8 cellular contexts compared by ENCODE assay signal in the genomic region with DNA sequence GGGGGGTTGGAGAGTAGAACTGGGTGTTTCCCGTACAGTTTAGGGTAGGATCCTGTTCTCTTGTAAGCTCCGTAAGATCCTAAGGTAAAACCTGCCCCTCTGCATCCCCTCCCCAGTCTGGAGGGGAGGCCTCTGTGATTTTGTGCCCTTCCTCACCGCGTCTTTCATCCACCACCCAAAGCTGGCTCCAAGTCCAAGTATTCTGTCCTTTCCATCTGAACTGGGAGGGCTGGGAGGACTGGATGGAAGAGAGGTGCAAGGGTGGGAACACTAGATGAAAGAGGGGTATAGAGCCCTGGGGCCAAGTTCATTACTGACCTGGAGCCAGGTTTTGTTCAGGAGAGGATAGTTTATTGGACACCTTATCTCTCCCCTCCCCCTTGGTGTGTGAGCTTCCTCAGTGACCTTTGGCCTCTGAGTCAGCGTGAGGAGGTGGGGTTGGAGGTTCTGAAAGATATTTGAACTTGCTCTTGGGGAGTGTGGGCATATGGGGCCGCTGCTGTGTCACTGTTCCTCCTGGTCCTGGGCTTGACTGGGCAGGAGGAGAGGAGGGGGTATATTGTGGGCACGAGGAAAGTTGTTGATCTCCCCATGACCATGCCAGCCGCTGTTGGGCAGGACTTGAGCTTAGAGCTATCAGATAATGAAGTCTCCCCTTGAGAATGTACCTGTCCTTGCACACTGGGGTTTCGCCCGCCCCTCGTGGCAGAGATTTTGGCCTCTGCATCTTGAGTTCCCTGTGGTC. TPM values are rescaled to one million over a fixed set of nuclear protein-coding genes. Genes with fewer than 3 reads are reported as not detected.
DNase-seq lines count a peak whose midpoint lies in the region; ATAC-seq lines count a peak whose summit lies in the region.

No MANE protein-coding gene starts in this region.

- H3K27ac Mint-ChIP-seq in activated naive CD4-positive, alpha-beta T cell treated with anti-CD3 and anti-CD28 coated beads for 36 hours, result peak overlapping the region; percentile 97

- ATAC-seq in HG02981 (IDR thresholded peaks at IDR 0.05; ENCODE audit: unreplicated experiment), result no peak

- H3K4me1 Mint-ChIP-seq in activated naive CD4-positive, alpha-beta T cell treated with anti-CD3 and anti-CD28 coated beads for 36 hours (ENCODE audit: low read depth), result peaks cover 66% of the 10 kb centered on the region

- peaks cover 4% of the 10 kb centered on the region for H3K36me3 Mint-ChIP-seq in activated naive CD4-positive, alpha-beta T cell treated with anti-CD3 and anti-CD28 coated beads for 36 hours (ENCODE audit: low read depth)

- DNase-seq in NCI-H82 (lab: John Stamatoyannopoulos, UW), result peak; percentile 50
- no peak for DNase-seq in NCI-H82 treated with DMSO at 0.1 percent for 48 hours (lab: John Stamatoyannopoulos, UW; ENCODE audit: unreplicated experiment)
- peak; percentile 79 for DNase-seq in RPMI7951 (ENCODE audit: low read depth)
- DNase-seq in activated naive CD4-positive, alpha-beta T cell treated with anti-CD3 and anti-CD28 coated beads for 36 hours, result peak; percentile 95
- peak; percentile 89 for DNase-seq in cardiac septum (ENCODE audit: low spot score)
- DNase-seq in putamen (ENCODE audit: low spot score), result peak; percentile 29
- DNase-seq in NCI-H1092 (lab: John Stamatoyannopoulos, UW), result no peak

- H3K27me3 Mint-ChIP-seq in activated naive CD4-positive, alpha-beta T cell treated with anti-CD3 and anti-CD28 coated beads for 36 hours (ENCODE audit: low read depth), result peaks cover 2% of the 10 kb centered on the region

- H3K4me3 Mint-ChIP-seq in activated naive CD4-positive, alpha-beta T cell treated with anti-CD3 and anti-CD28 coated beads for 36 hours, result peak overlapping the region; percentile 98

- CTCF ChIA-PET in activated naive CD4-positive, alpha-beta T cell treated with anti-CD3 and anti-CD28 coated beads for 36 hours (lab: Charles Lee), result interaction anchor here (0.6 to 4.2 kb wide), 18 partner anchors 10 to 304 kb away, joined by 3 to 26 read pairs (median 3); a partner anchor contains a TSS

- no peaks in the 10 kb centered on the region for H3K9me3 Mint-ChIP-seq in activated naive CD4-positive, alpha-beta T cell treated with anti-CD3 and anti-CD28 coated beads for 36 hours

- intact Hi-C loops in activated naive CD4-positive, alpha-beta T cell treated with anti-CD3 and anti-CD28 coated beads for 36 hours (cut with micrococcal nuclease), result loop anchor here (1.0 to 10.0 kb wide), 9 partner anchors 10 to 1236 kb away; a partner anchor contains a TSS
- intact Hi-C loops in cardiac septum (cut with DNase I), result loop anchor here (5.0 to 10.0 kb wide), 3 partner anchors 36 to 169 kb away; a partner anchor contains a TSS

RNA-seq across cellular contexts. Expression of a gene that starts 1.6 kb away (rescaled TPM):
- 120 and 135 TPM in 2 replicates for total RNA-seq in RPMI7951 (2014; rRNA removed; shearing (Covaris generic))
- total RNA-seq in activated naive CD4-positive, alpha-beta T cell treated with anti-CD3 and anti-CD28 coated beads for 36 hours, result 100 to 1,000 TPM; 105 to 113 TPM
- 25.3 TPM for total RNA-seq in cardiac septum

RNA-seq across cellular contexts. Expression of a gene that starts 17.9 kb away (rescaled TPM):
- 1,124 and 1,333 TPM in 2 replicates for total RNA-seq in RPMI7951 (2014; rRNA removed; shearing (Covaris generic))
- total RNA-seq in activated naive CD4-positive, alpha-beta T cell treated with anti-CD3 and anti-CD28 coated beads for 36 hours, result 1,000 to 10,000 TPM; 2,241 to 2,332 TPM
- total RNA-seq in cardiac septum, result 564 TPM

RNA-seq across cellular contexts. Expression of a gene that starts 46.3 kb away (rescaled TPM):
- 7.2 and 7.6 TPM in 2 replicates for total RNA-seq in RPMI7951 (2014; rRNA removed; shearing (Covaris generic))
- 10 to 100 TPM; 18.6 to 21.9 TPM for total RNA-seq in activated naive CD4-positive, alpha-beta T cell treated with anti-CD3 and anti-CD28 coated beads for 36 hours
- total RNA-seq in cardiac septum, result 10.4 TPM

Comparison
In these comparisons a context has a peak if more than half of its experiments do, and no peak if none do; other contexts are left out.
1. DNase-seq: peak in NCI-H82 (single experiment), RPMI7951 (single experiment), activated naive CD4-positive, alpha-beta T cell treated with anti-CD3 and anti-CD28 coated beads for 36 hours (single experiment), cardiac septum (single experiment) and putamen (single experiment); none in NCI-H82 treated with DMSO at 0.1 percent for 48 hours (single experiment) and NCI-H1092 (single experiment).